Comparison of ENCODE assay signal across 8 cellular contexts in the genomic region with DNA sequence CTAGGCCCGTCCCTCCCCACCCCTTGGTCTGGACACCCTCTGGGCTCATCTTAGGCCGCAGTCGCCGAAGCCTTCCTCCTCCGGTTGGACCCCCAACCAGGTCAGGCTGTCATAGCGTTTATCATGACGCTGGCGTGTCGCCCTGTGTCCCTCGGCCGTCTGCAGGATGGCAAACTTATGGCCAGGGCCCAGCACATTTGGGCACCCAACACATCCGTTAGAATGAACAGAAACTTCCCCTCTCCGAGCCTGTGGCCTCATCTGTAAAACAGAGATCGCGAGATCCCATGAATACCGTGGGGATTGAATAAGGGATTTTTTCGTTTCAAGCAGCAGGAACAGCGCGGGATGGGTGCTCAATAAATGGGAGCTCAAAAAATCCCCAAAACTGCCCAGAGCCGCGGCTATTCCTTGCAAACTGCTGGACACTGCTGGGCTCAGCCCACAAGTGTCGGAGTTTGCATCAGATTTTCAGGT. TPM values are rescaled to one million over a fixed set of nuclear protein-coding genes. Genes with fewer than 3 reads are reported as not detected.
A peak's percentile ranks its signal among the peaks of the same experiment; 100 is the strongest.
DNase-seq lines count a peak whose midpoint lies in the region; ATAC-seq and TF ChIP-seq lines count a peak whose summit lies in the region.

No MANE protein-coding gene starts in this region.

- peak; percentile 90 for DNase-seq in ACHN
- DNase-seq in GM04504 (ENCODE audit: low read depth): peak; percentile 53
- peak; percentile 78 for DNase-seq in NCI-H226
- DNase-seq in amniotic stem cell (lab: John Stamatoyannopoulos, UW): peak; percentile 74
- DNase-seq in smooth muscle cell (lab: John Stamatoyannopoulos, UW; ENCODE audit: unreplicated experiment): no peak
- DNase-seq in ureter (ENCODE audit: low spot score): no peak

- 36% methylated on average over 22 of the region's 22 CpGs for WGBS in smooth muscle cell (ENCODE audit: low lambda C conversion rate)

- no peak for TF ChIP-seq CTCF in smooth muscle cell (IDR thresholded peaks at IDR 0.05; ENCODE audit: borderline replicate concordance, insufficient read depth, poor library complexity, severe bottlenecking)

- ATAC-seq in HG02571 (IDR thresholded peaks at IDR 0.05; ENCODE audit: unreplicated experiment): peak; percentile 22

- peak overlapping the region; percentile 95 for H3K4me3 ChIP-seq in iPS-11a (ENCODE audit: low read depth, low read length)
- peak overlapping the region; percentile 65 for H3K4me3 ChIP-seq in smooth muscle cell

- in situ Hi-C loops in ACHN (cut with HindIII; ENCODE audit: low pct_ligation_motif_present, low pct_unique_long_range_greater_than_20kb, low sequenced_read_pairs): no loop called here

- peaks cover 34% of the 10 kb centered on the region for H3K79me2 ChIP-seq in smooth muscle cell (ENCODE audit: low read depth)

- no peaks in the 10 kb centered on the region for H3K4me1 ChIP-seq in smooth muscle cell (ENCODE audit: low read depth)

- peak overlapping the region; percentile 86 for H3K4me2 ChIP-seq in smooth muscle cell

- no peaks in the 10 kb centered on the region for H3K9me3 ChIP-seq in smooth muscle cell (replicated peaks; ENCODE audit: low read depth)

- H3K27me3 ChIP-seq in smooth muscle cell (ENCODE audit: low read depth): no peaks in the 10 kb centered on the region

- peak overlapping the region; percentile 93 for H3K27ac ChIP-seq in smooth muscle cell (ENCODE audit: low read depth)

- H4K20me1 ChIP-seq in smooth muscle cell (ENCODE audit: low read depth): peaks cover 8% of the 10 kb centered on the region

- peak overlapping the region; percentile 98 for H3K9ac ChIP-seq in smooth muscle cell (ENCODE audit: low read depth)

- H2AFZ ChIP-seq in smooth muscle cell (ENCODE audit: low read depth): peak overlapping the region; percentile 43

- no peaks in the 10 kb centered on the region for H3K36me3 ChIP-seq in smooth muscle cell (ENCODE audit: low read depth)

- no peaks in the 10 kb centered on the region for H3F3A ChIP-seq in smooth muscle cell (ENCODE audit: low read depth)

RNA-seq across cellular contexts. Expression of gene AP5Z1, which starts 0.6 kb away (rescaled TPM):
- total RNA-seq in smooth muscle cell (16.6 and 24.6 TPM in 2 replicates), ureter (39.1 TPM)
- 37.6 and 48.2 TPM in 2 replicates for polyA plus RNA-seq in smooth muscle cell

Comparison
In these comparisons a context has a peak if more than half of its experiments do, and no peak if none do; other contexts are left out.
1. DNase-seq: peak in ACHN (single experiment), GM04504 (single experiment), NCI-H226 (single experiment) and amniotic stem cell (single experiment); none in smooth muscle cell (single experiment) and ureter (single experiment).